16 cellular contexts compared by ENCODE assay signal in genomic region chr15:78038585-78039247, GRCh38. TPM values are rescaled to one million over a fixed set of nuclear protein-coding genes. Genes with fewer than 3 reads are reported as not detected.
DNase-seq lines count a peak whose midpoint lies in the region; ATAC-seq and TF ChIP-seq lines count a peak whose summit lies in the region.
"Had no signal": no experiment of that assay in that cellular context is flagged by ENCODE, and none has a peak within 500 bp of the region (broad histone marks: within the 10 kb centered on the region; RNA-seq: fewer than 3 reads in every experiment).

No MANE protein-coding gene starts in this region.

- peaks cover 62% of the 10 kb centered on the region for H3K36me3 Mint-ChIP-seq in activated CD8-positive, alpha-beta memory T cell treated with anti-CD3 and anti-CD28 coated beads, Interleukin-2, amount 10 ng/mL, durations not matched to agents 7 days and 5 days
- H3K36me3 Mint-ChIP-seq in WTC11: no peaks in the 10 kb centered on the region

- H3K9me3 Mint-ChIP-seq in activated CD8-positive, alpha-beta memory T cell treated with anti-CD3 and anti-CD28 coated beads, Interleukin-2, amount 10 ng/mL, durations not matched to agents 7 days and 5 days (ENCODE audit: low read depth): no peaks in the 10 kb centered on the region
- H3K9me3 Mint-ChIP-seq in WTC11: no peaks in the 10 kb centered on the region

- H3K4me3 Mint-ChIP-seq in activated CD8-positive, alpha-beta memory T cell treated with anti-CD3 and anti-CD28 coated beads, Interleukin-2, amount 10 ng/mL, durations not matched to agents 7 days and 5 days: no peak overlapping the region
- H3K4me3 Mint-ChIP-seq in WTC11: no peak overlapping the region

- peak overlapping the region; percentile 58 for H3K27ac ChIP-seq in subcutaneous abdominal adipose tissue (ENCODE audit: low read depth, low read length)
- H3K27ac ChIP-seq in substantia nigra (ENCODE audit: low read depth, low read length, poor library complexity, severe bottlenecking): no peak overlapping the region
- H3K27ac ChIP-seq: cardiac muscle cell had no signal

- H3K27me3 ChIP-seq in subcutaneous abdominal adipose tissue (ENCODE audit: control insufficient read depth in 5 of 5, insufficient read depth in 4 of 5, low read length in 5 of 5): no peaks in the 10 kb centered on the region
- H3K27me3 ChIP-seq: cardiac muscle cell, heart left ventricle had no signal

- CTCF ChIA-PET in activated CD8-positive, alpha-beta memory T cell treated with anti-CD3 and anti-CD28 coated beads, Interleukin-2, amount 10 ng/mL, durations not matched to agents 7 days and 5 days (lab: Charles Lee): interaction anchor here (1.0 to 2.3 kb wide), 3 partner anchors 31 to 70 kb away, joined by 3 to 10 read pairs (median 3); no protein-coding TSS in a partner anchor
- CTCF ChIA-PET in WTC11 (lab: Charles Lee): no interaction called here

- no peak overlapping the region for H3K4me3 ChIP-seq in subcutaneous abdominal adipose tissue (ENCODE audit: low read depth in 1 of 5, low read length in 5 of 5)
- H3K4me3 ChIP-seq: cardiac muscle cell, heart left ventricle had no signal

- peaks cover 5 to 50% (median 31%) of the 10 kb centered on the region in 5 donors for H3K36me3 ChIP-seq in subcutaneous abdominal adipose tissue (ENCODE audit: control insufficient read depth in 5 of 5, insufficient read depth in 5 of 5, low read length in 5 of 5)
- H3K36me3 ChIP-seq: cardiac muscle cell had no signal

- peaks cover 95% of the 10 kb centered on the region for H3K4me1 Mint-ChIP-seq in activated CD8-positive, alpha-beta memory T cell treated with anti-CD3 and anti-CD28 coated beads, Interleukin-2, amount 10 ng/mL, durations not matched to agents 7 days and 5 days
- peaks cover 6% of the 10 kb centered on the region for H3K4me1 Mint-ChIP-seq in WTC11

- peaks cover 13 to 66% (median 50%) of the 10 kb centered on the region in 5 donors for H3K4me1 ChIP-seq in subcutaneous abdominal adipose tissue (ENCODE audit: control insufficient read depth in 5 of 5, insufficient read depth in 5 of 5, low read length in 5 of 5)

- intact Hi-C loops in left colon (cut with DNase I, micrococcal nuclease): no loop called here

- no peak for DNase-seq in activated CD8-positive, alpha-beta memory T cell treated with anti-CD3 and anti-CD28 coated beads, Interleukin-2, amount 10 ng/mL, durations not matched to agents 7 days and 5 days
- DNase-seq in activated CD8-positive, alpha-beta memory T cell treated with anti-CD3 and anti-CD28 coated beads for 24 hours: no peak
- DNase-seq in WTC11 (ENCODE audit: low spot score) (no peak), left colon (no peak), DMS114 treated with DMSO at 0.1 percent for 48 hours (lab: John Stamatoyannopoulos, UW; ENCODE audit: unreplicated experiment) (no peak), substantia nigra (lab: John Stamatoyannopoulos, UW) (no peak)
- DNase-seq: activated naive CD4-positive, alpha-beta T cell treated with Interleukin-2 at 50 U/mL for 16 hours; DMS 273 treated with DMSO at 0.1 percent for 48 hours; heart left ventricle; kidney; NCI-H187 treated with DMSO at 0.1 percent for 48 hours; NCI-H524 treated with DMSO at 0.1 percent for 48 hours; stimulated activated naive CD4-positive, alpha-beta T cell treated with Interleukin-2 at 50 U/mL for 16 hours had no signal

- no peaks in the 10 kb centered on the region for H3K9me3 ChIP-seq in subcutaneous abdominal adipose tissue (ENCODE audit: control insufficient read depth in 5 of 5, low read length in 5 of 5)
- H3K9me3 ChIP-seq: heart left ventricle had no signal

- POLR2A ChIA-PET in WTC11 (lab: Charles Lee): no interaction called here

- peak overlapping the region; percentile 92 for H3K27ac Mint-ChIP-seq in activated CD8-positive, alpha-beta memory T cell treated with anti-CD3 and anti-CD28 coated beads, Interleukin-2, amount 10 ng/mL, durations not matched to agents 7 days and 5 days
- peak overlapping the region; percentile 54 for H3K27ac Mint-ChIP-seq in WTC11

- no peak overlapping the region for H3K9ac ChIP-seq in subcutaneous abdominal adipose tissue (ENCODE audit: low read length in 5 of 5)

- TF ChIP-seq CTCF in WTC11 (IDR thresholded peaks at IDR 0.05): no peak

- no peak for ATAC-seq in activated CD8-positive, alpha-beta memory T cell treated with anti-CD3 and anti-CD28 coated beads, Interleukin-2, amount 10 ng/mL, durations not matched to agents 7 days and 5 days
- no peak for ATAC-seq in WTC11
- peak; percentile 67 for ATAC-seq in left colon
- ATAC-seq in GM19463 (IDR thresholded peaks at IDR 0.05; ENCODE audit: unreplicated experiment): no peak
- ATAC-seq: heart left ventricle had no signal

- no peaks in the 10 kb centered on the region for H3K27me3 Mint-ChIP-seq in activated CD8-positive, alpha-beta memory T cell treated with anti-CD3 and anti-CD28 coated beads, Interleukin-2, amount 10 ng/mL, durations not matched to agents 7 days and 5 days
- no peaks in the 10 kb centered on the region for H3K27me3 Mint-ChIP-seq in WTC11 (ENCODE audit: low read depth)

TF ChIP-seq in WTC11, 78 proteins besides CTCF, POLR2A, EP300 and RAD21 (continues in another document):
- TF ChIP-seq ZNF138 (CRISPR knock-in tag; conservative IDR thresholded peaks at IDR 0.05) (no peak), FOXK1 (CRISPR knock-in tag; IDR thresholded peaks at IDR 0.05) (no peak), ZNF512 (CRISPR knock-in tag; IDR thresholded peaks at IDR 0.05; ENCODE audit: borderline replicate concordance) (no peak), MXD4 (CRISPR knock-in tag; IDR thresholded peaks at IDR 0.05; ENCODE audit: borderline replicate concordance) (no peak), NFATC4 (CRISPR knock-in tag; IDR thresholded peaks at IDR 0.05) (no peak), ETV6 (CRISPR knock-in tag; IDR thresholded peaks at IDR 0.05) (no peak), GRHL2 (CRISPR knock-in tag; IDR thresholded peaks at IDR 0.05; ENCODE audit: insufficient replicate concordance, severe bottlenecking) (no peak), FOXP1 (CRISPR knock-in tag; IDR thresholded peaks at IDR 0.05; ENCODE audit: borderline replicate concordance) (no peak), ZNF263 (CRISPR knock-in tag; IDR thresholded peaks at IDR 0.05; ENCODE audit: low read depth) (no peak)
- TF ChIP-seq, protein P1, sequence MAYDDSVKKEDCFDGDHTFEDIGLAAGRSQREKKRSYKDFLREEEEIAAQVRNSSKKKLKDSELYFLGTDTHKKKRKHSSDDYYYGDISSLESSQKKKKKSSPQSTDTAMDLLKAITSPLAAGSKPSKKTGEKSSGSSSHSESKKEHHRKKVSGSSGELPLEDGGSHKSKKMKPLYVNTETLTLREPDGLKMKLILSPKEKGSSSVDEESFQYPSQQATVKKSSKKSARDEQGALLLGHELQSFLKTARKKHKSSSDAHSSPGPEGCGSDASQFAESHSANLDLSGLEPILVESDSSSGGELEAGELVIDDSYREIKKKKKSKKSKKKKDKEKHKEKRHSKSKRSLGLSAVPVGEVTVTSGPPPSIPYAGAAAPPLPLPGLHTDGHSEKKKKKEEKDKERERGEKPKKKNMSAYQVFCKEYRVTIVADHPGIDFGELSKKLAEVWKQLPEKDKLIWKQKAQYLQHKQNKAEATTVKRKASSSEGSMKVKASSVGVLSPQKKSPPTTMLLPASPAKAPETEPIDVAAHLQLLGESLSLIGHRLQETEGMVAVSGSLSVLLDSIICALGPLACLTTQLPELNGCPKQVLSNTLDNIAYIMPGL (CRISPR knock-in tag; IDR thresholded peaks at IDR 0.05): no peak
- TF ChIP-seq, protein P2, sequence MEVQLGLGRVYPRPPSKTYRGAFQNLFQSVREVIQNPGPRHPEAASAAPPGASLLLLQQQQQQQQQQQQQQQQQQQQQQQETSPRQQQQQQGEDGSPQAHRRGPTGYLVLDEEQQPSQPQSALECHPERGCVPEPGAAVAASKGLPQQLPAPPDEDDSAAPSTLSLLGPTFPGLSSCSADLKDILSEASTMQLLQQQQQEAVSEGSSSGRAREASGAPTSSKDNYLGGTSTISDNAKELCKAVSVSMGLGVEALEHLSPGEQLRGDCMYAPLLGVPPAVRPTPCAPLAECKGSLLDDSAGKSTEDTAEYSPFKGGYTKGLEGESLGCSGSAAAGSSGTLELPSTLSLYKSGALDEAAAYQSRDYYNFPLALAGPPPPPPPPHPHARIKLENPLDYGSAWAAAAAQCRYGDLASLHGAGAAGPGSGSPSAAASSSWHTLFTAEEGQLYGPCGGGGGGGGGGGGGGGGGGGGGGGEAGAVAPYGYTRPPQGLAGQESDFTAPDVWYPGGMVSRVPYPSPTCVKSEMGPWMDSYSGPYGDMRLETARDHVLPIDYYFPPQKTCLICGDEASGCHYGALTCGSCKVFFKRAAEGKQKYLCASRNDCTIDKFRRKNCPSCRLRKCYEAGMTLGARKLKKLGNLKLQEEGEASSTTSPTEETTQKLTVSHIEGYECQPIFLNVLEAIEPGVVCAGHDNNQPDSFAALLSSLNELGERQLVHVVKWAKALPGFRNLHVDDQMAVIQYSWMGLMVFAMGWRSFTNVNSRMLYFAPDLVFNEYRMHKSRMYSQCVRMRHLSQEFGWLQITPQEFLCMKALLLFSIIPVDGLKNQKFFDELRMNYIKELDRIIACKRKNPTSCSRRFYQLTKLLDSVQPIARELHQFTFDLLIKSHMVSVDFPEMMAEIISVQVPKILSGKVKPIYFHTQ (CRISPR knock-in tag; IDR thresholded peaks at IDR 0.05): no peak

RNA-seq across cellular contexts. Expression of gene TBC1D2B, which starts 38.8 kb away (rescaled TPM):
- 100 to 1,000 TPM; 118 to 135 TPM for total RNA-seq in activated CD8-positive, alpha-beta memory T cell treated with anti-CD3 and anti-CD28 coated beads, Interleukin-2, amount 10 ng/mL, durations not matched to agents 7 days and 5 days
- total RNA-seq in WTC11 (2021): 15.2 to 18.3 TPM (median 16.8 TPM) in 3 replicates
- total RNA-seq in left colon: 10 to 100 TPM; 41.3 to 63.5 TPM

RNA-seq across cellular contexts. Expression of gene SH2D7, which starts 53.6 kb away (rescaled TPM):
- total RNA-seq in activated CD8-positive, alpha-beta memory T cell treated with anti-CD3 and anti-CD28 coated beads, Interleukin-2, amount 10 ng/mL, durations not matched to agents 7 days and 5 days: under 1 TPM; 0.26 to 0.28 TPM
- total RNA-seq in WTC11 (2021) (not detected in 3 replicates), left colon (1 to 10 TPM in 1 of 2 donors, under 1 TPM in 1; 0.89 to 2.4 TPM)
- total RNA-seq: cardiac muscle cell, heart left ventricle, kidney had no signal
